ENCODE assay signal across 41 cellular contexts in the genomic region with DNA sequence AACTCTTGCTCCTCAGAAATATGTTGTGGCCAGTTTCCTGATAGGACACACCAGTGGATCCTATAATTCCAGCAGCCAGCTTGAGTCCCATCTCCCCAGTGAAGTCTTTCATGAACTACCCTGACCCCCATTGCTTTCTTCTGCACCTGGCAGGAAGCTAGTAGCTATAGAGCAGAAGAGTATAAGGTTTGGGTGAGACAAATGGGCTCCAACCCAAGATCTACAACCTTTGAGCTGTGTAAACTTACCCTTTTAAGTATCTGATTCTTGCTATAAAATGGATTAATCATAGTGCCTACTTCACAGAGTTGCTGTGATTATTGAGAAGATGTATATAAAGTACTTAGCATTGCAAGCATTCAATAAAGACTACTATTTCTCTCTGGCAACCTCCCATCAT.
"Had no signal": no experiment of that assay in that cellular context is flagged by ENCODE, and none has a peak within 500 bp of the region (broad histone marks: within the 10 kb centered on the region; RNA-seq: fewer than 3 reads in every experiment).

No MANE protein-coding gene starts in this region.

- H3K27me3 ChIP-seq: adrenal gland, ascending aorta, body of pancreas, brain microvascular endothelial cell, breast epithelium, cardiac muscle cell had no signal

- H3K4me3 ChIP-seq: adrenal gland, ascending aorta, body of pancreas, breast epithelium, cardiac muscle cell had no signal

- H3K4me1 ChIP-seq: adrenal gland, ascending aorta, body of pancreas, breast epithelium had no signal

- H3K4me3 Mint-ChIP-seq: activated naive CD4-positive, alpha-beta T cell treated with anti-CD3 and anti-CD28 coated beads for 36 hours; activated naive CD4-positive, alpha-beta T cell treated with anti-CD3 and anti-CD28 coated beads, Interleukin-2, amount 10 ng/mL, durations not matched to agents 7 days and 5 days; activated naive CD4-positive, alpha-beta T cell treated with anti-CD3 and anti-CD28 coated beads, Interleukin-2, amount 50 U/mL, for 24 hours; activated naive CD8-positive, alpha-beta T cell; activated naive CD8-positive, alpha-beta T cell treated with anti-CD3 and anti-CD28 coated beads for 36 hours; activated naive CD8-positive, alpha-beta T cell treated with anti-CD3 and anti-CD28 coated beads, Interleukin-2, amount 10 ng/mL, durations not matched to agents 7 days and 5 days; activated naive CD8-positive, alpha-beta T cell treated with anti-CD3 and anti-CD28 coated beads, Interleukin-2, amount 50 U/mL, for 24 hours; activated T-cell treated with anti-CD3 and anti-CD28 coated beads, Interleukin-2, amount 50 U/mL, for 24 hours; activated T-cell treated with anti-CD3 and anti-CD28 coated beads, Interleukin-2, amount 50 U/mL, for 4 hours; activated T-cell treated with anti-CD3 and anti-CD28 coated beads, Interleukin-2, amount 50 U/mL, for 72 hours; activated T-helper 1 cell treated with anti-CD3 and anti-CD28 coated beads, Interleukin-12 subunit alpha, Interleukin-12 subunit beta, Interleukin-2, Interleukin-4 antibody, amounts not matched to agents 30 ng/mL and 10 ng/mL and 1 ng/mL, durations not matched to agents 14 hours and 24 hours and 36 hours; activated T-helper 17 cell treated with anti-CD3 and anti-CD28 coated beads, Interleukin-2, amount 50 U/mL, for 72 hours; brain; central memory CD8-positive, alpha-beta T cell had no signal

- H3K9me3 Mint-ChIP-seq: activated naive CD4-positive, alpha-beta T cell treated with anti-CD3 and anti-CD28 coated beads, Interleukin-2, amount 10 ng/mL, durations not matched to agents 7 days and 5 days; activated naive CD8-positive, alpha-beta T cell treated with anti-CD3 and anti-CD28 coated beads, Interleukin-2, amount 50 U/mL, for 24 hours; activated T-cell treated with anti-CD3 and anti-CD28 coated beads, Interleukin-2, amount 50 U/mL, for 24 hours; activated T-cell treated with anti-CD3 and anti-CD28 coated beads, Interleukin-2, amount 50 U/mL, for 4 hours had no signal

- H3K9me3 ChIP-seq: adrenal gland, ascending aorta, body of pancreas, breast epithelium had no signal

- ATAC-seq: activated naive CD4-positive, alpha-beta T cell treated with anti-CD3 and anti-CD28 coated beads, Interleukin-2, amount 50 U/mL, for 72 hours; activated naive CD8-positive, alpha-beta T cell treated with anti-CD3 and anti-CD28 coated beads, Interleukin-2, amount 50 U/mL, for 24 hours; activated T-cell treated with anti-CD3 and anti-CD28 coated beads, Interleukin-2, amount 50 U/mL, for 4 hours; activated T-cell treated with anti-CD3 and anti-CD28 coated beads, Interleukin-2, amount 50 U/mL, for 72 hours; activated T-helper 17 cell treated with anti-CD3 and anti-CD28 coated beads, Interleukin-2, amount 50 U/mL, for 72 hours; body of pancreas had no signal

- H3K36me3 ChIP-seq: adrenal gland, ascending aorta, brain microvascular endothelial cell, breast epithelium, cardiac muscle cell had no signal

- H3K27ac ChIP-seq: adrenal gland, ascending aorta, body of pancreas, brain microvascular endothelial cell, breast epithelium, cardiac muscle cell had no signal

- H3K4me1 Mint-ChIP-seq: activated naive CD4-positive, alpha-beta T cell treated with anti-CD3 and anti-CD28 coated beads, Interleukin-2, amount 10 ng/mL, durations not matched to agents 7 days and 5 days; activated naive CD4-positive, alpha-beta T cell treated with anti-CD3 and anti-CD28 coated beads, Interleukin-2, amount 50 U/mL, for 24 hours; activated naive CD8-positive, alpha-beta T cell treated with anti-CD3 and anti-CD28 coated beads, Interleukin-2, amount 10 ng/mL, durations not matched to agents 7 days and 5 days; activated naive CD8-positive, alpha-beta T cell treated with anti-CD3 and anti-CD28 coated beads, Interleukin-2, amount 50 U/mL, for 24 hours; activated T-helper 17 cell treated with anti-CD3 and anti-CD28 coated beads, Interleukin-2, amount 50 U/mL, for 72 hours; central memory CD8-positive, alpha-beta T cell had no signal

- H3K27me3 Mint-ChIP-seq: activated naive CD4-positive, alpha-beta T cell treated with anti-CD3 and anti-CD28 coated beads, Interleukin-2, amount 10 ng/mL, durations not matched to agents 7 days and 5 days; activated naive CD8-positive, alpha-beta T cell; activated naive CD8-positive, alpha-beta T cell treated with anti-CD3 and anti-CD28 coated beads, Interleukin-2, amount 10 ng/mL, durations not matched to agents 7 days and 5 days; activated naive CD8-positive, alpha-beta T cell treated with anti-CD3 and anti-CD28 coated beads, Interleukin-2, amount 50 U/mL, for 24 hours; activated T-cell treated with anti-CD3 and anti-CD28 coated beads, Interleukin-2, amount 50 U/mL, for 24 hours; brain had no signal

- H3K36me3 Mint-ChIP-seq: activated naive CD4-positive, alpha-beta T cell treated with anti-CD3 and anti-CD28 coated beads, Interleukin-2, amount 10 ng/mL, durations not matched to agents 7 days and 5 days; activated naive CD4-positive, alpha-beta T cell treated with anti-CD3 and anti-CD28 coated beads, Interleukin-2, amount 50 U/mL, for 72 hours; activated naive CD8-positive, alpha-beta T cell; activated naive CD8-positive, alpha-beta T cell treated with anti-CD3 and anti-CD28 coated beads for 36 hours; activated naive CD8-positive, alpha-beta T cell treated with anti-CD3 and anti-CD28 coated beads, Interleukin-2, amount 10 ng/mL, durations not matched to agents 7 days and 5 days; brain had no signal

- DNase-seq: activated effector memory CD4-positive, alpha-beta T cell treated with anti-CD3 and anti-CD28 coated beads, Interleukin-2, amount 50 U/mL, for 16 hours; activated effector memory CD4-positive, alpha-beta T cell treated with Interleukin-2 at 50 U/mL for 16 hours; activated gamma-delta T cell; activated gamma-delta T cell treated with Interleukin-2 at 50 U/mL for 16 hours; activated naive CD4-positive, alpha-beta T cell; activated naive CD4-positive, alpha-beta T cell treated with anti-CD3 and anti-CD28 coated beads for 36 hours; activated naive CD4-positive, alpha-beta T cell treated with anti-CD3 and anti-CD28 coated beads, Interleukin-2, amount 10 ng/mL, durations not matched to agents 7 days and 5 days; activated naive CD4-positive, alpha-beta T cell treated with anti-CD3 and anti-CD28 coated beads, Interleukin-2, amount 50 U/mL, for 16 hours; activated naive CD4-positive, alpha-beta T cell treated with Interleukin-2 at 50 U/mL for 16 hours; activated naive CD8-positive, alpha-beta T cell treated with anti-CD3 and anti-CD28 coated beads for 36 hours; activated naive CD8-positive, alpha-beta T cell treated with anti-CD3 and anti-CD28 coated beads, Interleukin-2, amount 10 ng/mL, durations not matched to agents 7 days and 5 days; activated naive CD8-positive, alpha-beta T cell treated with anti-CD3 and anti-CD28 coated beads, Interleukin-2, amount 50 U/mL, for 24 hours; activated T-cell treated with anti-CD3 and anti-CD28 coated beads for 4 hours; activated T-cell treated with anti-CD3 and anti-CD28 coated beads, Interleukin-2, amount 50 U/mL, for 1 hour; activated T-cell treated with anti-CD3 and anti-CD28 coated beads, Interleukin-2, amount 50 U/mL, for 24 hours; activated T-cell treated with anti-CD3 and anti-CD28 coated beads, Interleukin-2, amount 50 U/mL, for 4 hours; activated T-cell treated with anti-CD3 and anti-CD28 coated beads, Interleukin-2, amount 50 U/mL, for 48 hours; activated T-cell treated with anti-CD3 and anti-CD28 coated beads, Interleukin-2, amount 50 U/mL, for 72 hours; adrenal gland; amniotic stem cell; amygdala; anterior cingulate cortex; aorta; body of pancreas; brain microvascular endothelial cell; caudate nucleus; central memory CD4-positive, alpha-beta T cell; cerebellar nuclear complex had no signal

- FAIRE-seq: astrocyte, bronchial epithelial cell had no signal

- H3K27ac Mint-ChIP-seq: activated naive CD4-positive, alpha-beta T cell treated with anti-CD3 and anti-CD28 coated beads for 36 hours; activated naive CD4-positive, alpha-beta T cell treated with anti-CD3 and anti-CD28 coated beads, Interleukin-2, amount 10 ng/mL, durations not matched to agents 7 days and 5 days; activated naive CD4-positive, alpha-beta T cell treated with anti-CD3 and anti-CD28 coated beads, Interleukin-2, amount 50 U/mL, for 24 hours; activated naive CD4-positive, alpha-beta T cell treated with anti-CD3 and anti-CD28 coated beads, Interleukin-2, amount 50 U/mL, for 72 hours; activated naive CD8-positive, alpha-beta T cell; activated naive CD8-positive, alpha-beta T cell treated with anti-CD3 and anti-CD28 coated beads for 36 hours; activated naive CD8-positive, alpha-beta T cell treated with anti-CD3 and anti-CD28 coated beads, Interleukin-2, amount 10 ng/mL, durations not matched to agents 7 days and 5 days; activated naive CD8-positive, alpha-beta T cell treated with anti-CD3 and anti-CD28 coated beads, Interleukin-2, amount 50 U/mL, for 24 hours; activated T-cell treated with anti-CD3 and anti-CD28 coated beads, Interleukin-2, amount 50 U/mL, for 24 hours; activated T-cell treated with anti-CD3 and anti-CD28 coated beads, Interleukin-2, amount 50 U/mL, for 72 hours; activated T-helper 1 cell treated with anti-CD3 and anti-CD28 coated beads, Interleukin-12 subunit alpha, Interleukin-12 subunit beta, Interleukin-2, Interleukin-4 antibody, amounts not matched to agents 30 ng/mL and 10 ng/mL and 1 ng/mL, durations not matched to agents 14 hours and 24 hours and 36 hours; activated T-helper 17 cell treated with anti-CD3 and anti-CD28 coated beads, Interleukin-2, amount 50 U/mL, for 72 hours; activated T-helper 2 cell treated with anti-CD3 and anti-CD28 coated beads, Interferon-gamma antibody, Interleukin-2, Interleukin-4, amounts not matched to agents 10 μg/mL and 5 μg/mL and 100 μg/mL, durations not matched to agents 14 hours and 24 hours and 36 hours; brain had no signal
